ENCODE assay signal across 8 cellular contexts in genomic region chr19:10333758-10334339, GRCh38. TPM values are rescaled to one million over a fixed set of nuclear protein-coding genes. Genes with fewer than 3 reads are reported as not detected.
DNase-seq lines count a peak whose midpoint lies in the region; ATAC-seq lines count a peak whose summit lies in the region.

No MANE protein-coding gene starts in this region.

- H3K4me3 ChIP-seq in ACC112 (ENCODE audit: low read depth, low read length) (peak overlapping the region; percentile 91), GM23248 (peak overlapping the region; percentile 90), iPS-20b (ENCODE audit: low read length) (peak overlapping the region; percentile 98), subcutaneous abdominal adipose tissue (ENCODE audit: low read depth in 1 of 5, low read length in 5 of 5) (peak overlapping the region; percentile 63 to 91 (median 85))

- no peaks in the 10 kb centered on the region for H3K4me1 ChIP-seq in ACC112 (ENCODE audit: control insufficient read depth, insufficient read depth, low read length, unreplicated experiment)
- H3K4me1 ChIP-seq in GM23248 (ENCODE audit: insufficient read depth) = peaks cover 8% of the 10 kb centered on the region
- 0 out of 2 replicates have a peak, but pooled peaks cover under 1% of the 10 kb centered on the region for H3K4me1 ChIP-seq in iPS-20b (ENCODE audit: insufficient read depth, low read length)
- peaks cover 5 to 39% (median 30%) of the 10 kb centered on the region in 5 donors for H3K4me1 ChIP-seq in subcutaneous abdominal adipose tissue (ENCODE audit: control insufficient read depth in 5 of 5, insufficient read depth in 5 of 5, low read length in 5 of 5)

- peaks cover 26% of the 10 kb centered on the region for H3K79me2 ChIP-seq in ACC112 (ENCODE audit: control insufficient read depth, insufficient read depth, low read length, unreplicated experiment)
- H3K79me2 ChIP-seq in GM23248 (ENCODE audit: insufficient read depth) = peaks cover 43% of the 10 kb centered on the region

- no peaks in the 10 kb centered on the region for H3K9me3 Mint-ChIP-seq in activated T-helper 17 cell treated with anti-CD3 and anti-CD28 coated beads, Interleukin-2, amount 50 U/mL, for 72 hours

- H3K27me3 Mint-ChIP-seq in activated T-helper 17 cell treated with anti-CD3 and anti-CD28 coated beads, Interleukin-2, amount 50 U/mL, for 72 hours = no peaks in the 10 kb centered on the region

- H3K27ac Mint-ChIP-seq in activated T-helper 17 cell treated with anti-CD3 and anti-CD28 coated beads, Interleukin-2, amount 50 U/mL, for 72 hours = peak overlapping the region; percentile 94

- no peaks in the 10 kb centered on the region for H3K27me3 ChIP-seq in ACC112 (ENCODE audit: insufficient read depth, low read length)
- H3K27me3 ChIP-seq in GM23248 (replicated peaks; ENCODE audit: insufficient read depth) = no peaks in the 10 kb centered on the region
- H3K27me3 ChIP-seq in iPS-20b (ENCODE audit: insufficient read depth, low read length) = peaks cover 8% of the 10 kb centered on the region
- H3K27me3 ChIP-seq in subcutaneous abdominal adipose tissue (ENCODE audit: control insufficient read depth in 5 of 5, insufficient read depth in 4 of 5, low read length in 5 of 5) = no peaks in the 10 kb centered on the region

- 3 to 4% methylated on average over 32 to 33 of the region's 33 CpGs for WGBS in GM23248 (ENCODE audit: low coverage in 1 of 2, low lambda C conversion rate in 2 of 2, missing lambda C conversion rate in 2 of 2), 2 experiments

- H3K4me2 ChIP-seq in GM23248 (ENCODE audit: unreplicated experiment) = peak overlapping the region; percentile 84

- in situ Hi-C loops in GM23248 (cut with MboI) = no loop called here

- H3K27ac ChIP-seq in ACC112 (ENCODE audit: low read depth, low read length) (no peak overlapping the region), GM23248 (peak overlapping the region; percentile 92), iPS-20b (ENCODE audit: low read length) (no peak overlapping the region), subcutaneous abdominal adipose tissue (ENCODE audit: low read depth, low read length) (peak overlapping the region; percentile 86)

- H3K4me3 Mint-ChIP-seq in activated T-helper 17 cell treated with anti-CD3 and anti-CD28 coated beads, Interleukin-2, amount 50 U/mL, for 72 hours = peak overlapping the region; percentile 94

- DNase-seq in GM23248 = peak; percentile 48
- no peak for DNase-seq in islet precursor cell
- no peak for DNase-seq in NCI-H1092 (lab: John Stamatoyannopoulos, UW)

- no peaks in the 10 kb centered on the region for H3K9me2 ChIP-seq in GM23248 (ENCODE audit: insufficient read depth)

- H2AFZ ChIP-seq in ACC112 (ENCODE audit: low read length, unreplicated experiment) (peak overlapping the region; percentile 43), GM23248 (peak overlapping the region; percentile 80)

- H3K4me1 Mint-ChIP-seq in activated T-helper 17 cell treated with anti-CD3 and anti-CD28 coated beads, Interleukin-2, amount 50 U/mL, for 72 hours = peaks cover 9% of the 10 kb centered on the region

- H3K9ac ChIP-seq in GM23248 = peak overlapping the region; percentile 90
- peak overlapping the region; percentile 95; the same call in 1 of the 2 replicates for H3K9ac ChIP-seq in iPS-20b (ENCODE audit: low read depth, low read length)
- H3K9ac ChIP-seq in subcutaneous abdominal adipose tissue (ENCODE audit: low read length in 5 of 5) = peak overlapping the region in 3 of 5 donors; percentile 25 to 75 (median 56)

- H3K36me3 Mint-ChIP-seq in activated T-helper 17 cell treated with anti-CD3 and anti-CD28 coated beads, Interleukin-2, amount 50 U/mL, for 72 hours (ENCODE audit: low read depth) = peaks cover 86% of the 10 kb centered on the region

- H4K20me1 ChIP-seq in GM23248 (ENCODE audit: insufficient read depth) = no peaks in the 10 kb centered on the region

- ATAC-seq in activated T-helper 17 cell treated with anti-CD3 and anti-CD28 coated beads, Interleukin-2, amount 50 U/mL, for 72 hours (replicated peaks) = peak; percentile 9
- no peak for ATAC-seq in HG03565 (IDR thresholded peaks at IDR 0.05; ENCODE audit: unreplicated experiment)

- no peaks in the 10 kb centered on the region for H3K36me3 ChIP-seq in ACC112 (ENCODE audit: insufficient read depth, low read length)
- no peaks in the 10 kb centered on the region for H3K36me3 ChIP-seq in GM23248 (ENCODE audit: low read depth)
- H3K36me3 ChIP-seq in iPS-20b (ENCODE audit: insufficient read depth, low read depth, low read length) = peaks cover 26% of the 10 kb centered on the region
- H3K36me3 ChIP-seq in subcutaneous abdominal adipose tissue (ENCODE audit: control insufficient read depth in 5 of 5, insufficient read depth in 5 of 5, low read length in 5 of 5) = peaks cover 0 to 17% (median 14%) of the 10 kb centered on the region in 5 donors

- H3K9me3 ChIP-seq in GM23248 (ENCODE audit: low read depth) = no peaks in the 10 kb centered on the region
- H3K9me3 ChIP-seq in iPS-20b (ENCODE audit: insufficient read depth, low read depth, low read length) = no peaks in the 10 kb centered on the region
- H3K9me3 ChIP-seq in subcutaneous abdominal adipose tissue (ENCODE audit: control insufficient read depth in 5 of 5, low read length in 5 of 5) = no peaks in the 10 kb centered on the region

- no peaks in the 10 kb centered on the region for H3F3A ChIP-seq in GM23248 (ENCODE audit: insufficient read depth)

RNA-seq across cellular contexts. Expression of gene RAVER1, which starts 0.5 kb away (rescaled TPM):
- 23.0 and 27.1 TPM in 2 replicates for total RNA-seq in GM23248 (2014; rRNA removed; shearing (Covaris generic))
- polyA plus RNA-seq in GM23248 (2016; fragmentation: Nextera tagmentation; extraction: Ambion mirVana) = 28.7 and 29.2 TPM in 2 replicates
- 10 to 100 TPM; 66.3 to 88.7 TPM for total RNA-seq in activated T-helper 17 cell treated with anti-CD3 and anti-CD28 coated beads, Interleukin-2, amount 50 U/mL, for 72 hours

RNA-seq across cellular contexts. Expression of gene ICAM3, which starts 5.6 kb away (rescaled TPM):
- total RNA-seq in GM23248 (2014; rRNA removed; shearing (Covaris generic)) = 3.4 and 8.6 TPM in 2 replicates
- 23.1 and 23.4 TPM in 2 replicates for polyA plus RNA-seq in GM23248 (2016; fragmentation: Nextera tagmentation; extraction: Ambion mirVana)
- total RNA-seq in activated T-helper 17 cell treated with anti-CD3 and anti-CD28 coated beads, Interleukin-2, amount 50 U/mL, for 72 hours = 100 to 1,000 TPM; 144 to 228 TPM

RNA-seq across cellular contexts. Expression of gene FDX2, which starts 18.0 kb away (rescaled TPM):
- 46.6 and 50.2 TPM in 2 replicates for total RNA-seq in GM23248 (2014; rRNA removed; shearing (Covaris generic))
- polyA plus RNA-seq in GM23248 (2016; fragmentation: Nextera tagmentation; extraction: Ambion mirVana) = 48.9 and 49.2 TPM in 2 replicates
- 10 to 100 TPM; 12.3 to 20.1 TPM for total RNA-seq in activated T-helper 17 cell treated with anti-CD3 and anti-CD28 coated beads, Interleukin-2, amount 50 U/mL, for 72 hours

RNA-seq across cellular contexts. Expression of gene ZGLP1, which starts 24.2 kb away (rescaled TPM):
- total RNA-seq in GM23248 (2014; rRNA removed; shearing (Covaris generic)) = 1.8 and 2.5 TPM in 2 replicates
- polyA plus RNA-seq in GM23248 (2016; fragmentation: Nextera tagmentation; extraction: Ambion mirVana) = 1.4 and 1.8 TPM in 2 replicates
- 1 to 10 TPM; 5.4 to 6.6 TPM for total RNA-seq in activated T-helper 17 cell treated with anti-CD3 and anti-CD28 coated beads, Interleukin-2, amount 50 U/mL, for 72 hours

RNA-seq across cellular contexts. Expression of gene ICAM5, which starts 44.1 kb away (rescaled TPM):
- 45.4 and 48.7 TPM in 2 replicates for total RNA-seq in GM23248 (2014; rRNA removed; shearing (Covaris generic))
- 8.8 and 9.8 TPM in 2 replicates for polyA plus RNA-seq in GM23248 (2016; fragmentation: Nextera tagmentation; extraction: Ambion mirVana)
- 1 to 10 TPM in 1 of 2 donors, under 1 TPM in 1; 0.71 to 8.6 TPM for total RNA-seq in activated T-helper 17 cell treated with anti-CD3 and anti-CD28 coated beads, Interleukin-2, amount 50 U/mL, for 72 hours

Comparison
In these comparisons a context has a peak if more than half of its experiments do, and no peak if none do; other contexts are left out.
1. H3K27ac ChIP-seq: peak in GM23248 (single experiment) and subcutaneous abdominal adipose tissue (single experiment); none in ACC112 (single experiment) and iPS-20b (single experiment).
2. RNA of gene ICAM3, which starts 5.6 kb away (total RNA-seq): 144 to 228 TPM in activated T-helper 17 cell treated with anti-CD3 and anti-CD28 coated beads, Interleukin-2, amount 50 U/mL, for 72 hours; 3.4 to 8.6 TPM in GM23248; every median in the first group is over 10 times any median in the second.
3. Peak in every context shown above with its lines, with median percentiles within 50 percentile points of each other: H3K4me3 ChIP-seq and H3K9ac ChIP-seq.